Comparison of ENCODE assay signal across 14 cellular contexts in genomic region chr3:121330586-121330985, GRCh38.
"Had no signal": no experiment of that assay in that cellular context is flagged by ENCODE, and none has a peak within 500 bp of the region (broad histone marks: within the 10 kb centered on the region; RNA-seq: fewer than 3 reads in every experiment).

No MANE protein-coding gene starts in this region.

- H3K27ac ChIP-seq: epithelial cell of prostate, esophagus muscularis mucosa, gastrocnemius medialis, heart right ventricle, parathyroid adenoma, prostate gland, right lobe of liver had no signal

- H3K36me3 ChIP-seq: esophagus muscularis mucosa, gastrocnemius medialis, heart right ventricle, prostate gland, right lobe of liver had no signal

- H3K27me3 ChIP-seq: esophagus muscularis mucosa, gastrocnemius medialis, heart right ventricle, right lobe of liver had no signal

- H3K9ac ChIP-seq: parathyroid adenoma had no signal

- H3K9me3 ChIP-seq: gastrocnemius medialis, mucosa of descending colon, prostate gland, right lobe of liver had no signal

- ATAC-seq: gastrocnemius medialis, left lobe of liver, mucosa of descending colon, right lobe of liver had no signal

- H2AFZ ChIP-seq: parathyroid adenoma had no signal

- H3K4me1 ChIP-seq: esophagus muscularis mucosa, gastrocnemius medialis, heart right ventricle, parathyroid adenoma, prostate gland, right lobe of liver had no signal

- H3K4me3 ChIP-seq: esophagus muscularis mucosa, gastrocnemius medialis, heart right ventricle, mucosa of descending colon, prostate gland, right lobe of liver had no signal

- DNase-seq: effector memory CD4-positive, alpha-beta T cell; gastrocnemius medialis; heart right ventricle; mammary epithelial cell; mucosa of descending colon; right lobe of liver; stimulated activated CD4-positive, alpha-beta T cell treated with anti-CD3 and anti-CD28 coated beads, Interleukin-2, amount 100 ng/mL, for 24 hours; stimulated activated naive CD4-positive, alpha-beta T cell treated with Interleukin-2 at 50 U/mL for 16 hours; trophoblast cell had no signal

- H3K79me2 ChIP-seq: parathyroid adenoma had no signal
